ENCODE assay signal across 8 cellular contexts in genomic region chr9:19184144-19184917, GRCh38.
DNase-seq lines count a peak whose midpoint lies in the region; ATAC-seq and TF ChIP-seq lines count a peak whose summit lies in the region.

No MANE protein-coding gene starts in this region.

- H3K36me3 ChIP-seq in MM.1S (replicated peaks; ENCODE audit: insufficient read depth, low read length) = no peaks in the 10 kb centered on the region

- H3K9me3 ChIP-seq in MM.1S (replicated peaks; ENCODE audit: insufficient read depth, low read length) = no peaks in the 10 kb centered on the region

- in situ Hi-C loops in astrocyte of the cerebellum (cut with HindIII; ENCODE audit: low sequenced_read_pairs) = no loop called here

- no peaks in the 10 kb centered on the region for H3K9me2 ChIP-seq in MM.1S (replicated peaks; ENCODE audit: insufficient read depth, low read length)

- H3F3A ChIP-seq in MM.1S (ENCODE audit: insufficient read depth, low read length) = no peaks in the 10 kb centered on the region

- no peaks in the 10 kb centered on the region for H3K27me3 ChIP-seq in MM.1S (replicated peaks; ENCODE audit: insufficient read depth, low read length)

- H3K27ac ChIP-seq in skin epidermis (peak overlapping the region; percentile 14 to 97 (median 85)), MM.1S (ENCODE audit: low read length) (no peak overlapping the region)

- H3K79me2 ChIP-seq in MM.1S (ENCODE audit: low read length) = no peaks in the 10 kb centered on the region

- H4K20me1 ChIP-seq in MM.1S (ENCODE audit: insufficient read depth, low read length) = no peaks in the 10 kb centered on the region

- peak; percentile 91 for DNase-seq in AG10803 (ENCODE audit: low read depth)
- peak; percentile 67 for DNase-seq in T-helper 22 cell (ENCODE audit: low read depth)
- peak; percentile 62 for DNase-seq in astrocyte of the cerebellum (ENCODE audit: low read depth)
- DNase-seq in hypothalamus (lab: John Stamatoyannopoulos, UW) = peak in 33 of 51 donors; percentile 0 to 65 (median 5)
- DNase-seq in MM.1S = no peak

- TF ChIP-seq CTCF in AG10803 (conservative IDR thresholded peaks at IDR 0.05; ENCODE audit: low read length) = no peak
- TF ChIP-seq CTCF in astrocyte of the cerebellum (IDR thresholded peaks at IDR 0.05; ENCODE audit: low read depth, low read length, missing control alignments) = no peak
- no peak for TF ChIP-seq CTCF in MM.1S (IDR thresholded peaks at IDR 0.05; ENCODE audit: low read length)

- H3K4me3 ChIP-seq in AG10803 (ENCODE audit: low read length) (no peak overlapping the region), astrocyte of the cerebellum (ENCODE audit: low read depth, low read length) (no peak overlapping the region), skin epidermis (no peak overlapping the region), MM.1S (ENCODE audit: low read length) (no peak overlapping the region)

- no peak overlapping the region for H3K4me2 ChIP-seq in MM.1S (ENCODE audit: low read depth, low read length)

- no peak overlapping the region for H2AFZ ChIP-seq in MM.1S (ENCODE audit: low read length)

- H3K9ac ChIP-seq in MM.1S (ENCODE audit: low read length) = no peak overlapping the region

- ATAC-seq in GM19372 (IDR thresholded peaks at IDR 0.05; ENCODE audit: low read depth, unreplicated experiment) (peak; percentile 99), HG03460 (IDR thresholded peaks at IDR 0.05; ENCODE audit: unreplicated experiment) (peak; percentile 99)

- H3K4me1 ChIP-seq in MM.1S (ENCODE audit: low read length) = no peaks in the 10 kb centered on the region
